ENCODE assay signal across 1 cellular context in the genomic region with DNA sequence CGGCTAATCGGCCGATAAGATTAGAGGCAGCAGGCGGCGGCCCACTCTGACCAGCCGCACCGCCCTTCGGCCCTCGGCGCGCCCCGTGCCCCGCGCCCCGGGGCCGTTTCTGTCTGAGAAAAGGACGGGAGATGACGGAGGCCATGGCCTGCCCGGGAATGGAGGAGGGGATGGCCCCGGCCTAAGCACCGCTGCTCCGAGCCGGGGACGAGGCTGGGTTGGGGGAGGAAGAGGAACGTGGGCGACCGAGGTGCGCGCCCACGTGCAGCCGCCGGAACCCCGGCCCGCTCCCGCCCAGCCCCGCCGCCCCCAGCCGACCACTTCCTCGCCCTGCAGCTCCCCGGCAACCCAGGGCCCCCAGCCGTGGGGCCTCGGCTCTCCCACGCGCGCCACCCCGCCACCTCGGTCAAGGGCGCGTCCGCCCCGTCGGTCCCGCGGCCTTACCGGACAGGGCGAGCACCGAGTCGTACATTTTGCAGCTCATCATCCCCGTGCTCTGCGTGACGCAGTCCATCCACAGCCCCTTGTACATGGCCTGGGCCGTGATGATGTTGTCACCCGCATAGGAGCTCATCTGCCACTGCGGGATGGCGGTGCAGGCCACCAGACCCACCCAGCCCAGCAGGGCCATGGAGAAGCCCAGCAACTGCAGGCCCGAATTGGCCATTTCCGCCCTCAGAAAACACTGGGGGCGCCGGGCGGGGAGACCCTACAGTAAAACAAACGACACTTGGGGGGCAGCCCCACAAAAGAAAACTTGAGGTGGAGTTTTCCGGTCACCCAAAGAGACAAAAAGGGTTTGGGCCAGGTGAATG.
A peak's percentile ranks its signal among the peaks of the same experiment; 100 is the strongest.
TF ChIP-seq lines count a peak whose summit lies in the region.

No MANE protein-coding gene starts in this region.

TF ChIP-seq in WTC11, 78 proteins besides CTCF, POLR2A, EP300 and RAD21 (continued from another document):
- TF ChIP-seq, protein P1, sequence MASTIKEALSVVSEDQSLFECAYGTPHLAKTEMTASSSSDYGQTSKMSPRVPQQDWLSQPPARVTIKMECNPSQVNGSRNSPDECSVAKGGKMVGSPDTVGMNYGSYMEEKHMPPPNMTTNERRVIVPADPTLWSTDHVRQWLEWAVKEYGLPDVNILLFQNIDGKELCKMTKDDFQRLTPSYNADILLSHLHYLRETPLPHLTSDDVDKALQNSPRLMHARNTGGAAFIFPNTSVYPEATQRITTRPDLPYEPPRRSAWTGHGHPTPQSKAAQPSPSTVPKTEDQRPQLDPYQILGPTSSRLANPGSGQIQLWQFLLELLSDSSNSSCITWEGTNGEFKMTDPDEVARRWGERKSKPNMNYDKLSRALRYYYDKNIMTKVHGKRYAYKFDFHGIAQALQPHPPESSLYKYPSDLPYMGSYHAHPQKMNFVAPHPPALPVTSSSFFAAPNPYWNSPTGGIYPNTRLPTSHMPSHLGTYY (CRISPR knock-in tag; IDR thresholded peaks at IDR 0.05), result no peak
- TF ChIP-seq, protein P2, sequence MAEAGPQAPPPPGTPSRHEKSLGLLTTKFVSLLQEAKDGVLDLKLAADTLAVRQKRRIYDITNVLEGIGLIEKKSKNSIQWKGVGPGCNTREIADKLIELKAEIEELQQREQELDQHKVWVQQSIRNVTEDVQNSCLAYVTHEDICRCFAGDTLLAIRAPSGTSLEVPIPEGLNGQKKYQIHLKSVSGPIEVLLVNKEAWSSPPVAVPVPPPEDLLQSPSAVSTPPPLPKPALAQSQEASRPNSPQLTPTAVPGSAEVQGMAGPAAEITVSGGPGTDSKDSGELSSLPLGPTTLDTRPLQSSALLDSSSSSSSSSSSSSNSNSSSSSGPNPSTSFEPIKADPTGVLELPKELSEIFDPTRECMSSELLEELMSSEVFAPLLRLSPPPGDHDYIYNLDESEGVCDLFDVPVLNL (CRISPR knock-in tag; IDR thresholded peaks at IDR 0.05; ENCODE audit: borderline replicate concordance, low read depth), result no peak
- no peak for TF ChIP-seq NFE2L1 (CRISPR knock-in tag; IDR thresholded peaks at IDR 0.05)
- TF ChIP-seq JUN (CRISPR knock-in tag; IDR thresholded peaks at IDR 0.05), result 0 out of 2 replicates have a peak, but pooled peaks have one; percentile 7
- TF ChIP-seq, protein P3, sequence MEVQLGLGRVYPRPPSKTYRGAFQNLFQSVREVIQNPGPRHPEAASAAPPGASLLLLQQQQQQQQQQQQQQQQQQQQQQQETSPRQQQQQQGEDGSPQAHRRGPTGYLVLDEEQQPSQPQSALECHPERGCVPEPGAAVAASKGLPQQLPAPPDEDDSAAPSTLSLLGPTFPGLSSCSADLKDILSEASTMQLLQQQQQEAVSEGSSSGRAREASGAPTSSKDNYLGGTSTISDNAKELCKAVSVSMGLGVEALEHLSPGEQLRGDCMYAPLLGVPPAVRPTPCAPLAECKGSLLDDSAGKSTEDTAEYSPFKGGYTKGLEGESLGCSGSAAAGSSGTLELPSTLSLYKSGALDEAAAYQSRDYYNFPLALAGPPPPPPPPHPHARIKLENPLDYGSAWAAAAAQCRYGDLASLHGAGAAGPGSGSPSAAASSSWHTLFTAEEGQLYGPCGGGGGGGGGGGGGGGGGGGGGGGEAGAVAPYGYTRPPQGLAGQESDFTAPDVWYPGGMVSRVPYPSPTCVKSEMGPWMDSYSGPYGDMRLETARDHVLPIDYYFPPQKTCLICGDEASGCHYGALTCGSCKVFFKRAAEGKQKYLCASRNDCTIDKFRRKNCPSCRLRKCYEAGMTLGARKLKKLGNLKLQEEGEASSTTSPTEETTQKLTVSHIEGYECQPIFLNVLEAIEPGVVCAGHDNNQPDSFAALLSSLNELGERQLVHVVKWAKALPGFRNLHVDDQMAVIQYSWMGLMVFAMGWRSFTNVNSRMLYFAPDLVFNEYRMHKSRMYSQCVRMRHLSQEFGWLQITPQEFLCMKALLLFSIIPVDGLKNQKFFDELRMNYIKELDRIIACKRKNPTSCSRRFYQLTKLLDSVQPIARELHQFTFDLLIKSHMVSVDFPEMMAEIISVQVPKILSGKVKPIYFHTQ (CRISPR knock-in tag; IDR thresholded peaks at IDR 0.05), result 0 out of 2 replicates have a peak, but pooled peaks have one; percentile 16
- TF ChIP-seq FOXK1 (CRISPR knock-in tag; IDR thresholded peaks at IDR 0.05), result peak; percentile 13; the same call in 1 of the 2 replicates
- no peak for TF ChIP-seq ZNF232 (CRISPR knock-in tag; IDR thresholded peaks at IDR 0.05)
- TF ChIP-seq MXD4 (CRISPR knock-in tag; IDR thresholded peaks at IDR 0.05; ENCODE audit: borderline replicate concordance), result no peak
- TF ChIP-seq, protein P4, sequence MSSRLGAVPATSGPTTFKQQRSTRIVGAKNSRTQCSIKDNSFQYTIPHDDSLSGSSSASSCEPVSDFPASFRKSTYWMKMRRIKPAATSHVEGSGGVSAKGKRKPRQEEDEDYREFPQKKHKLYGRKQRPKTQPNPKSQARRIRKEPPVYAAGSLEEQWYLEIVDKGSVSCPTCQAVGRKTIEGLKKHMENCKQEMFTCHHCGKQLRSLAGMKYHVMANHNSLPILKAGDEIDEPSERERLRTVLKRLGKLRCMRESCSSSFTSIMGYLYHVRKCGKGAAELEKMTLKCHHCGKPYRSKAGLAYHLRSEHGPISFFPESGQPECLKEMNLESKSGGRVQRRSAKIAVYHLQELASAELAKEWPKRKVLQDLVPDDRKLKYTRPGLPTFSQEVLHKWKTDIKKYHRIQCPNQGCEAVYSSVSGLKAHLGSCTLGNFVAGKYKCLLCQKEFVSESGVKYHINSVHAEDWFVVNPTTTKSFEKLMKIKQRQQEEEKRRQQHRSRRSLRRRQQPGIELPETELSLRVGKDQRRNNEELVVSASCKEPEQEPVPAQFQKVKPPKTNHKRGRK (CRISPR knock-in tag; IDR thresholded peaks at IDR 0.05; ENCODE audit: borderline replicate concordance), result no peak
- TF ChIP-seq, protein P5, sequence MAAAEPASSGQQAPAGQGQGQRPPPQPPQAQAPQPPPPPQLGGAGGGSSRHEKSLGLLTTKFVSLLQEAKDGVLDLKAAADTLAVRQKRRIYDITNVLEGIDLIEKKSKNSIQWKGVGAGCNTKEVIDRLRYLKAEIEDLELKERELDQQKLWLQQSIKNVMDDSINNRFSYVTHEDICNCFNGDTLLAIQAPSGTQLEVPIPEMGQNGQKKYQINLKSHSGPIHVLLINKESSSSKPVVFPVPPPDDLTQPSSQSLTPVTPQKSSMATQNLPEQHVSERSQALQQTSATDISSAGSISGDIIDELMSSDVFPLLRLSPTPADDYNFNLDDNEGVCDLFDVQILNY (CRISPR knock-in tag; IDR thresholded peaks at IDR 0.05), result 0 out of 2 replicates have a peak, but pooled peaks have one; percentile 14
- no peak for TF ChIP-seq SMAD3 (CRISPR knock-in tag; IDR thresholded peaks at IDR 0.05; ENCODE audit: borderline replicate concordance)
- TF ChIP-seq TP53 (CRISPR knock-in tag; IDR thresholded peaks at IDR 0.05), result no peak
- no peak for TF ChIP-seq SP1 (CRISPR knock-in tag; conservative IDR thresholded peaks at IDR 0.05)
- TF ChIP-seq, protein P6, sequence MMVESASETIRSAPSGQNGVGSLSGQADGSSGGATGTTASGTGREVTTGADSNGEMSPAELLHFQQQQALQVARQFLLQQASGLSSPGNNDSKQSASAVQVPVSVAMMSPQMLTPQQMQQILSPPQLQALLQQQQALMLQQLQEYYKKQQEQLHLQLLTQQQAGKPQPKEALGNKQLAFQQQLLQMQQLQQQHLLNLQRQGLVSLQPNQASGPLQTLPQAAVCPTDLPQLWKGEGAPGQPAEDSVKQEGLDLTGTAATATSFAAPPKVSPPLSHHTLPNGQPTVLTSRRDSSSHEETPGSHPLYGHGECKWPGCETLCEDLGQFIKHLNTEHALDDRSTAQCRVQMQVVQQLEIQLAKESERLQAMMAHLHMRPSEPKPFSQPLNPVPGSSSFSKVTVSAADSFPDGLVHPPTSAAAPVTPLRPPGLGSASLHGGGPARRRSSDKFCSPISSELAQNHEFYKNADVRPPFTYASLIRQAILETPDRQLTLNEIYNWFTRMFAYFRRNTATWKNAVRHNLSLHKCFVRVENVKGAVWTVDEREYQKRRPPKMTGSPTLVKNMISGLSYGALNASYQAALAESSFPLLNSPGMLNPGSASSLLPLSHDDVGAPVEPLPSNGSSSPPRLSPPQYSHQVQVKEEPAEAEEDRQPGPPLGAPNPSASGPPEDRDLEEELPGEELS (CRISPR knock-in tag; IDR thresholded peaks at IDR 0.05), result peak; percentile 53; the same call in 1 of the 2 replicates
- TF ChIP-seq RELA (CRISPR knock-in tag; IDR thresholded peaks at IDR 0.05; ENCODE audit: borderline replicate concordance), result no peak
- 0 out of 2 replicates have a peak, but pooled peaks have one; percentile 42 for TF ChIP-seq ZNF671 (CRISPR knock-in tag; IDR thresholded peaks at IDR 0.05)
- TF ChIP-seq, protein P7, sequence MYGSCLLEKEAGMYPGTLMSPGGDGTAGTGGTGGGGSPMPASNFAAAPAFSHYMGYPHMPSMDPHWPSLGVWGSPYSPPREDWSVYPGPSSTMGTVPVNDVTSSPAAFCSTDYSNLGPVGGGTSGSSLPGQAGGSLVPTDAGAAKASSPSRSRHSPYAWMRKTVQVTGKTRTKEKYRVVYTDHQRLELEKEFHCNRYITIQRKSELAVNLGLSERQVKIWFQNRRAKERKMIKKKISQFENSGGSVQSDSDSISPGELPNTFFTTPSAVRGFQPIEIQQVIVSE (CRISPR knock-in tag; IDR thresholded peaks at IDR 0.05; ENCODE audit: borderline replicate concordance), result no peak
- TF ChIP-seq, protein P8, sequence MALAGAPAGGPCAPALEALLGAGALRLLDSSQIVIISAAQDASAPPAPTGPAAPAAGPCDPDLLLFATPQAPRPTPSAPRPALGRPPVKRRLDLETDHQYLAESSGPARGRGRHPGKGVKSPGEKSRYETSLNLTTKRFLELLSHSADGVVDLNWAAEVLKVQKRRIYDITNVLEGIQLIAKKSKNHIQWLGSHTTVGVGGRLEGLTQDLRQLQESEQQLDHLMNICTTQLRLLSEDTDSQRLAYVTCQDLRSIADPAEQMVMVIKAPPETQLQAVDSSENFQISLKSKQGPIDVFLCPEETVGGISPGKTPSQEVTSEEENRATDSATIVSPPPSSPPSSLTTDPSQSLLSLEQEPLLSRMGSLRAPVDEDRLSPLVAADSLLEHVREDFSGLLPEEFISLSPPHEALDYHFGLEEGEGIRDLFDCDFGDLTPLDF (CRISPR knock-in tag; IDR thresholded peaks at IDR 0.05), result 0 out of 2 replicates have a peak, but pooled peaks have one; percentile 6
- no peak for TF ChIP-seq ZNF423 (CRISPR knock-in tag; IDR thresholded peaks at IDR 0.05)
- TF ChIP-seq, protein P9, sequence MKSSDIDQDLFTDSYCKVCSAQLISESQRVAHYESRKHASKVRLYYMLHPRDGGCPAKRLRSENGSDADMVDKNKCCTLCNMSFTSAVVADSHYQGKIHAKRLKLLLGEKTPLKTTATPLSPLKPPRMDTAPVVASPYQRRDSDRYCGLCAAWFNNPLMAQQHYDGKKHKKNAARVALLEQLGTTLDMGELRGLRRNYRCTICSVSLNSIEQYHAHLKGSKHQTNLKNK (CRISPR knock-in tag; IDR thresholded peaks at IDR 0.05), result no peak
- TF ChIP-seq GRHL2 (CRISPR knock-in tag; IDR thresholded peaks at IDR 0.05; ENCODE audit: insufficient replicate concordance, severe bottlenecking), result no peak
- peak; percentile 66; the same call in 1 of the 2 replicates for TF ChIP-seq NFATC4 (CRISPR knock-in tag; IDR thresholded peaks at IDR 0.05)
- no peak for TF ChIP-seq JAZF1 (CRISPR knock-in tag; IDR thresholded peaks at IDR 0.05)
- TF ChIP-seq ZNF263 (CRISPR knock-in tag; IDR thresholded peaks at IDR 0.05; ENCODE audit: low read depth), result no peak
- TF ChIP-seq, protein P10, sequence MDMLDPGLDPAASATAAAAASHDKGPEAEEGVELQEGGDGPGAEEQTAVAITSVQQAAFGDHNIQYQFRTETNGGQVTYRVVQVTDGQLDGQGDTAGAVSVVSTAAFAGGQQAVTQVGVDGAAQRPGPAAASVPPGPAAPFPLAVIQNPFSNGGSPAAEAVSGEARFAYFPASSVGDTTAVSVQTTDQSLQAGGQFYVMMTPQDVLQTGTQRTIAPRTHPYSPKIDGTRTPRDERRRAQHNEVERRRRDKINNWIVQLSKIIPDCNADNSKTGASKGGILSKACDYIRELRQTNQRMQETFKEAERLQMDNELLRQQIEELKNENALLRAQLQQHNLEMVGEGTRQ (CRISPR knock-in tag; IDR thresholded peaks at IDR 0.05), result peak; percentile 5; the same call in 1 of the 2 replicates
- TF ChIP-seq IRF2 (CRISPR knock-in tag; IDR thresholded peaks at IDR 0.05; ENCODE audit: borderline replicate concordance, low read depth), result 0 out of 2 replicates have a peak, but pooled peaks have one; percentile 52
